In the genomic region with DNA sequence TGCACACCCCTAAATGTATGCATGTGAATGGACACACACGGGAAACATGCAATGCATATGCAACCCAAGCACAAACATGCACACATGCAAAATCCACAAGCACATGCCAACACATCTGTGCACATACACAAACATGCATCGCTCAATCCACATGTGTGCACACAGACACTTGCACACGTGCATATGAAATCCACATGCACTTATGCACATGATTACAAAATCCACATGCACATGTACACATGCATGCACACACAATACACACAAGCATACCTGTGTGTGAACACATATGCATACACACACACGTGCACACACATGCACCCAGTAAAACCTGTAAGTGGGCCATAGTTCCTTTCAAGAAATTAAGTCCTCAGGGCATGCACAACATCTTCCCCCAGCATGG, we compare ENCODE assay signal across 11 cellular contexts.
"Had no signal": no experiment of that assay in that cellular context is flagged by ENCODE, and none has a peak within 500 bp of the region (broad histone marks: within the 10 kb centered on the region; RNA-seq: fewer than 3 reads in every experiment).

No MANE protein-coding gene starts in this region.

- H3K36me3 ChIP-seq: HAP-1 had no signal

- H3K9ac ChIP-seq: GM23248 had no signal

- H3K4me1 ChIP-seq: HAP-1 had no signal

- DNase-seq: GM23248, GOT3, H7, H9, HCEC 1CT, HFFc6 had no signal

- H3K27ac ChIP-seq: GM23248 had no signal

- FAIRE-seq: H1, H54 had no signal

- H2AFZ ChIP-seq: GM23248, GM23338 had no signal

- ATAC-seq: GM23338, HCT116 had no signal

- H3K9me3 ChIP-seq: HAP-1 had no signal

- H3K4me3 ChIP-seq: GM23248, GM23338, HAP-1 had no signal

- H3K4me2 ChIP-seq: GM23338 had no signal
